ENCODE assay signal across 1 cellular context in the genomic region with DNA sequence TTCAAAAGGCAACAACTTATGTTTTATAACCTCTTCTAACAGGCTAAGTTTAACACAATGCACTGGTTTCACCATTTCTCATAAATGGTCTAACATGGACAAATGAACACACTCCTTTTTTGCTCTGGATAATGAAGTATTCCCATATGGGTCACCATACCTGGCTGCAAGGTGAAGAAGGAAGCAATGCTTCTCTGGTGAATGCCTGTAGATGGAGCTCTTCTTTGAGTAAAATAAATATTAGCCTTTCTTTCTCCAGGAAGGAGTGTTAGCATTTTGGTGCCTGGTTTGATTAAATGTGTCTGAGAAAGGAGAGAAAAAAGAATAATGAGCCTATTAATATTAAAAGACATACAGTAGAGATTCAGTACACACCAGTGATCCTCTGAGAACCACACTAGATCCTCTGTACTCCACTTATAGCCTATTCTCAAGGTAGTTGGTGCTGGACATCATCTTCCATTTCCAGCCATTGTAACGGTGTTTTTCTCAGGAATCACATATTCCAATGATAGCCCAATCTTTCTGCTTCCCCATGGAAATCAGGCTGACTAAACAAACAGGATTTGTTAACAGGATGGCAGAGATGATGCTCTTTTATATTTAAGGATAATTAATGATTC.
TF ChIP-seq lines count a peak whose summit lies in the region.

No MANE protein-coding gene starts in this region.

TF ChIP-seq in H1, 55 proteins besides CTCF, POLR2A, EP300 and RAD21 (continued from another document):
- TF ChIP-seq HDAC6 (IDR thresholded peaks at IDR 0.05; ENCODE audit: low read depth, low read length) (no peak), CTBP2 (IDR thresholded peaks at IDR 0.05; ENCODE audit: borderline replicate concordance, insufficient read depth, insufficient read length, low read length) (no peak), SP4 (IDR thresholded peaks at IDR 0.05; ENCODE audit: low read length) (no peak), NRF1 (IDR thresholded peaks at IDR 0.05; ENCODE audit: low read depth, low read length) (no peak), SIRT6 (IDR thresholded peaks at IDR 0.05; ENCODE audit: low read length) (no peak), GTF2F1 (IDR thresholded peaks at IDR 0.05; ENCODE audit: borderline replicate concordance, low read depth, low read length) (no peak), PHF8 (conservative IDR thresholded peaks at IDR 0.05; ENCODE audit: low read depth, low read length) (no peak), SIN3A (conservative IDR thresholded peaks at IDR 0.05 in 1 of 2, IDR thresholded peaks at IDR 0.05 in 1 of 2; ENCODE audit: low read depth in 1 of 2, low read length in 2 of 2) (no peak), YY1 (IDR thresholded peaks at IDR 0.05; ENCODE audit: low read depth, low read length) (no peak), ZNF274 (IDR thresholded peaks at IDR 0.05; ENCODE audit: borderline replicate concordance, extremely low read depth, low read length) (no peak), RBBP5 (IDR thresholded peaks at IDR 0.05; ENCODE audit: borderline replicate concordance, low read depth, low read length) (no peak)
